8 cellular contexts compared by ENCODE assay signal in the genomic region with DNA sequence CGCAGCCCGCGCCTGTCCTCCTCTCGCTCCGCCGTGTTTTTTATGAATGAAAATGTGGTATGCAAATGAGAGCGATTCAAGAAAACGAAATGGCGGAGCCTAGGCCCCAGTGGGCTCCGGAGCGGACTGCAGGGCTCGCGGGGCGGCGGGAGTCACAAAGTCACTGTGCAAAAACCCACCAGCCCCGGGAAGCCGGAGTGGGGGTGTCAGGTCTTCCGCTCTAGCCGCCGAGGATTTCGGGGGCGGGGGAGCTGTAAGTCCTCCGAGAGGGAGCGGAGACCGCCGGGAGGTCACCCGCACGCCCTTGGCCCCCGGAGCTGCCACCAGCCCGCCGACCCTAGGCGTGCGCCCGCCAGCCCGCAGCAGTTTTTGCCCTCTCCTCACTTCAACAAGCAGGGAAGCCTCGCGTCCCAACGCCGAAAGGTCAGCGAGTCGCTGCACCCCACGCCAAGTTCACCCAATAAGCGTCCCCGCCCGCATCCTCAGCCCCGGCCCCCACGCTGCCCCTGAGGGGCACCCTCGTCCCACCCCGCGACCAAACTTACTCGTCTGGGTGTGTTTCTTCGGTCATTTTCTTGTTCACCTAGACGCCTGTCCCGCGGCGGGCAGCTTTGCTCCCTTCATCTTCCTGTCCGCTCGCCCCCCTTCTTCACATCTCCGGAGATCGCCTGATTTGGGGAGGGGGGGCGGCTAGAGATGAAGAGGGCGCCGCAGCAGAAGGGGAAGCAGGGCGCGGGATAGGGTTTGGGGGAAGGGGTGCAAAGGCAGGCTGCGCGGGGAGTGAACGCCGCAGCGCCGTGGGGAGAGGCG. TPM values are rescaled to one million over a fixed set of nuclear protein-coding genes. Genes with fewer than 3 reads are reported as not detected.
DNase-seq lines count a peak whose midpoint lies in the region; ATAC-seq and TF ChIP-seq lines count a peak whose summit lies in the region.

No MANE protein-coding gene starts in this region.

- H3K27me3 ChIP-seq in fibroblast of lung (ENCODE audit: control insufficient read depth, insufficient read depth, low read length) (no peaks in the 10 kb centered on the region), thymus (ENCODE audit: control insufficient read depth, insufficient read depth) (no peaks in the 10 kb centered on the region)

- H3K27ac Mint-ChIP-seq in activated T-cell treated with anti-CD3 and anti-CD28 coated beads, Interleukin-2, amount 50 U/mL, for 72 hours = no peak overlapping the region
- H3K27ac Mint-ChIP-seq in naive thymus-derived CD8-positive, alpha-beta T cell = peak overlapping the region in 6 of 10 donors; percentile 22 to 75 (median 63)

- H3K36me3 ChIP-seq in fibroblast of lung (ENCODE audit: control insufficient read depth, insufficient read depth, low read length) = no peaks in the 10 kb centered on the region
- no peaks in the 10 kb centered on the region for H3K36me3 ChIP-seq in thymus (ENCODE audit: control insufficient read depth, insufficient read depth)

- H4K20me1 ChIP-seq in fibroblast of lung (ENCODE audit: control insufficient read depth, extremely low read depth, insufficient read depth, low read length) = peaks cover 2% of the 10 kb centered on the region

- peaks cover 0 to 5% of the 10 kb centered on the region in 2 donors for H3K36me3 Mint-ChIP-seq in activated T-cell treated with anti-CD3 and anti-CD28 coated beads, Interleukin-2, amount 50 U/mL, for 72 hours (ENCODE audit: insufficient read depth in 2 of 2)
- H3K36me3 Mint-ChIP-seq in naive thymus-derived CD8-positive, alpha-beta T cell = peaks cover 0 to 4% (median 0%) of the 10 kb centered on the region in 3 donors

- H3K79me2 ChIP-seq in fibroblast of lung (ENCODE audit: control insufficient read depth, insufficient read depth, low read length) = peaks cover 58% of the 10 kb centered on the region

- H2AFZ ChIP-seq in fibroblast of lung (ENCODE audit: low read length) = no peak overlapping the region

- peak overlapping the region; percentile 37 for H3K4me2 ChIP-seq in fibroblast of lung (ENCODE audit: extremely low read depth, insufficient read depth, low read length)

- H3K27me3 Mint-ChIP-seq in activated T-cell treated with anti-CD3 and anti-CD28 coated beads, Interleukin-2, amount 50 U/mL, for 72 hours (ENCODE audit: low read depth) = peaks cover 44% of the 10 kb centered on the region
- peaks cover 20 to 42% (median 32%) of the 10 kb centered on the region in 5 donors for H3K27me3 Mint-ChIP-seq in naive thymus-derived CD8-positive, alpha-beta T cell

- peak overlapping the region; percentile 84 for H3K4me3 ChIP-seq in AG04449 (ENCODE audit: low read depth, low read length)
- peak overlapping the region; percentile 82 to 87 (median 84) for H3K4me3 ChIP-seq in fibroblast of lung (replicated peaks in 1 of 4; ENCODE audit: control extremely low read depth in 1 of 4, insufficient read depth in 1 of 4, low read depth in 3 of 4, low read length in 4 of 4)
- peak overlapping the region; percentile 92 for H3K4me3 ChIP-seq in thymus (ENCODE audit: low read length)

- peak; percentile 49 for ATAC-seq in GM18867 (IDR thresholded peaks at IDR 0.05; ENCODE audit: unreplicated experiment)
- ATAC-seq in HG03135 (IDR thresholded peaks at IDR 0.05; ENCODE audit: unreplicated experiment) = peak; percentile 38
- peak; percentile 57 to 60 for ATAC-seq in activated T-cell treated with anti-CD3 and anti-CD28 coated beads, Interleukin-2, amount 50 U/mL, for 72 hours (replicated peaks in 1 of 2)
- peak; percentile 49 to 56 for ATAC-seq in naive thymus-derived CD8-positive, alpha-beta T cell

- H3K4me1 ChIP-seq in fibroblast of lung (ENCODE audit: control insufficient read depth, extremely low read depth, insufficient read depth, low read length) = peaks cover 2% of the 10 kb centered on the region
- peaks cover 10% of the 10 kb centered on the region for H3K4me1 ChIP-seq in thymus (ENCODE audit: control insufficient read depth, insufficient read depth, low read length)

- H3K27ac ChIP-seq in fibroblast of lung (ENCODE audit: insufficient read depth, low read length) (peak overlapping the region; percentile 87), thymus (ENCODE audit: low read depth) (peak overlapping the region; percentile 89)

- DNase-seq in AG04449 (ENCODE audit: low read depth, low spot score) = no peak
- peak; percentile 16 for DNase-seq in NCI-H748 treated with DMSO at 0.1 percent for 48 hours (lab: John Stamatoyannopoulos, UW)
- peak; percentile 60 to 61 for DNase-seq in activated T-cell treated with anti-CD3 and anti-CD28 coated beads, Interleukin-2, amount 50 U/mL, for 72 hours
- DNase-seq in fibroblast of lung (ENCODE audit: low read depth in 2 of 2) = peak; percentile 42 to 43
- DNase-seq in naive thymus-derived CD8-positive, alpha-beta T cell = peak in 9 of 10 donors; percentile 23 to 70 (median 46)

- CTCF ChIA-PET in AG04449 (lab: Yijun Ruan, JAX) = interaction anchor here (0.6 kb wide), 1 partner anchor 144 kb away, joined by 3 read pairs; no protein-coding TSS in a partner anchor

- TF ChIP-seq CTCF in AG04449 (IDR thresholded peaks at IDR 0.05; ENCODE audit: insufficient read depth, low read length, missing control alignments) (no peak), fibroblast of lung (conservative IDR thresholded peaks at IDR 0.05 in 1 of 2, IDR thresholded peaks at IDR 0.05 in 1 of 2; ENCODE audit: low read depth in 1 of 2, low read length in 2 of 2) (no peak)

- under 1% methylated on average over 72 of the region's 72 CpGs for WGBS in thymus

- H3K4me1 Mint-ChIP-seq in activated T-cell treated with anti-CD3 and anti-CD28 coated beads, Interleukin-2, amount 50 U/mL, for 72 hours (ENCODE audit: low read depth) = peaks cover 15% of the 10 kb centered on the region
- H3K4me1 Mint-ChIP-seq in naive thymus-derived CD8-positive, alpha-beta T cell = peaks cover 10 to 26% (median 13%) of the 10 kb centered on the region in 4 donors

- H3K9ac ChIP-seq in fibroblast of lung (ENCODE audit: insufficient read depth, low read length) = peak overlapping the region; percentile 89

- H3K9me3 Mint-ChIP-seq in activated T-cell treated with anti-CD3 and anti-CD28 coated beads, Interleukin-2, amount 50 U/mL, for 72 hours = no peaks in the 10 kb centered on the region
- peaks cover 0 to 3% (median 0%) of the 10 kb centered on the region in 9 donors for H3K9me3 Mint-ChIP-seq in naive thymus-derived CD8-positive, alpha-beta T cell

- H3K9me3 ChIP-seq in fibroblast of lung (ENCODE audit: control insufficient read depth, insufficient read depth, low read depth, low read length) = no peaks in the 10 kb centered on the region
- no peaks in the 10 kb centered on the region for H3K9me3 ChIP-seq in thymus (ENCODE audit: control insufficient read depth)

- H3K4me3 Mint-ChIP-seq in activated T-cell treated with anti-CD3 and anti-CD28 coated beads, Interleukin-2, amount 50 U/mL, for 72 hours = peak overlapping the region; percentile 90 to 95
- H3K4me3 Mint-ChIP-seq in naive thymus-derived CD8-positive, alpha-beta T cell = peak overlapping the region; percentile 83 to 93 (median 90)

- POLR2A ChIA-PET in AG04449 (lab: Yijun Ruan, JAX) = interaction anchor here (0.7 to 1.1 kb wide), 2 partner anchors 49 to 245 kb away, joined by 3 read pairs; no protein-coding TSS in a partner anchor
- POLR2A ChIA-PET in naive thymus-derived CD8-positive, alpha-beta T cell (lab: Charles Lee) = interaction anchor here (0.5 to 1.5 kb wide), 2 partner anchors 202 to 301 kb away, joined by 3 read pairs; partner anchors contain the start of gene RAB1A

RNA-seq across cellular contexts. Expression of gene SPRED2, which starts 0.8 kb away (rescaled TPM):
- 1 to 10 TPM; 3.1 to 4.3 TPM for total RNA-seq in activated T-cell treated with anti-CD3 and anti-CD28 coated beads, Interleukin-2, amount 50 U/mL, for 72 hours
- 6.7 and 9.4 TPM in 2 replicates for total RNA-seq in fibroblast of lung
- polyA plus RNA-seq in fibroblast of lung (26.1 and 33.5 TPM in 2 replicates), thymus (17.0 TPM)
- 23.0 and 26.5 TPM in 2 replicates for polyA plus RNA-seq in fibroblast of lung (2012)
- 87.1 and 102 TPM in 2 replicates for polyA minus RNA-seq in fibroblast of lung (ENCODE audit: low replicate concordance)
- under 1 TPM; 0.23 to 0.33 TPM for total RNA-seq in naive thymus-derived CD8-positive, alpha-beta T cell
- under 1 TPM in 2 of 3 donors, not detected in 1; 0.17 to 0.57 TPM for polyA plus RNA-seq in naive thymus-derived CD8-positive, alpha-beta T cell
